Comparison of ENCODE assay signal across 29 cellular contexts in the genomic region with DNA sequence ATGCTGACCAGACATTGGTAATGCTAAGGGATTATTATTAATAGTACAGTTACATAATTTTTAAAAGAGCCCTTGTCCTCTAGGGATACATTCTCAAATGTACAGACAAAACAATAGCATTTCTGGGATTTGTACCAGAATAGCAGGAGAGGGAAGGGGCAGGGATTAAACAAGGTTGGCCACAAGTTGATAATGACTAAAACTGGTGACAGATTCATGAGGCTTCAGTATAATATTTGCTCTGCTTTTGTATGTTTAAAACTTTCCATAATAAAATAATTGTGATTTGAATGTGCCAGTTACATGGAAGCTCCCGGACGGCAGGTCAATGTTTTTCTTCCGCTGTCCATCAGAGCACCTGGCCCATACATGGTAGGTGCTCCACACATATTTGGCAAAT.
"Had no signal": no experiment of that assay in that cellular context is flagged by ENCODE, and none has a peak within 500 bp of the region (broad histone marks: within the 10 kb centered on the region; RNA-seq: fewer than 3 reads in every experiment).

No MANE protein-coding gene starts in this region.

- H3K9me3 Mint-ChIP-seq: endodermal cell; stimulated activated memory B cell treated with anti-CD40 and anti-IgM and Interleukin-4, amounts not matched to agents 10 μg/mL and 1 μg/mL and 100 μg/mL, for 72 hours had no signal

- DNase-seq: cerebellar nuclear complex; cortex of kidney; dorsolateral prefrontal cortex; effector CD4-positive, alpha-beta T cell; foreskin melanocyte; hypothalamus; immature natural killer cell; islet precursor cell; kidney glomerular epithelial cell; left ventricle myocardium superior; lower lobe of right lung; mucosa of descending colon; naive thymus-derived CD4-positive, alpha-beta T cell; occipital lobe; ovary; posterior cingulate gyrus; psoas muscle; spleen; stimulated activated CD4-positive, alpha-beta T cell treated with anti-CD3 and anti-CD28 coated beads, Interleukin-4, amount 100 ng/mL, for 4 hours; stimulated activated naive CD8-positive, alpha-beta T cell treated with anti-CD3 and anti-CD28 coated beads, Interleukin-15, Interleukin-2, amounts not matched to agents 100 U/mL and 50 U/mL, for 24 hours; upper lobe of left lung had no signal

- H3K27me3 ChIP-seq: dorsolateral prefrontal cortex, esophagus muscularis mucosa, ovary, sigmoid colon, tibial nerve, upper lobe of left lung had no signal

- H3K4me3 ChIP-seq: dorsolateral prefrontal cortex, esophagus muscularis mucosa, lower lobe of right lung, mucosa of descending colon, ovary, psoas muscle, sigmoid colon, skin epidermis, spleen, thoracic aorta, tibial nerve, upper lobe of left lung had no signal

- H3K36me3 ChIP-seq: esophagus muscularis mucosa, lower lobe of right lung, ovary, sigmoid colon, spleen, thoracic aorta, tibial nerve, upper lobe of left lung had no signal

- H3K36me3 Mint-ChIP-seq: immature natural killer cell; naive thymus-derived CD4-positive, alpha-beta T cell; stimulated activated memory B cell treated with anti-CD40 and anti-IgM and Interleukin-4, amounts not matched to agents 10 μg/mL and 1 μg/mL and 100 μg/mL, for 72 hours had no signal

- ATAC-seq: left ventricle myocardium superior; lower lobe of right lung; mucosa of descending colon; naive thymus-derived CD4-positive, alpha-beta T cell; psoas muscle; right cardiac atrium; stimulated activated memory B cell treated with anti-CD40 and anti-IgM and Interleukin-4, amounts not matched to agents 10 μg/mL and 1 μg/mL and 100 μg/mL, for 72 hours; stimulated activated naive CD8-positive, alpha-beta T cell treated with anti-CD3 and anti-CD28 coated beads, Interleukin-15, Interleukin-2, amounts not matched to agents 100 U/mL and 50 U/mL, for 24 hours had no signal

- H3K9me3 ChIP-seq: esophagus muscularis mucosa, lower lobe of right lung, mucosa of descending colon, ovary, psoas muscle, sigmoid colon, spleen, thoracic aorta, tibial nerve, upper lobe of left lung had no signal

- H3K4me3 Mint-ChIP-seq: endodermal cell; immature natural killer cell; naive thymus-derived CD4-positive, alpha-beta T cell; stimulated activated memory B cell treated with anti-CD40 and anti-IgM and Interleukin-4, amounts not matched to agents 10 μg/mL and 1 μg/mL and 100 μg/mL, for 72 hours had no signal

- H3K27ac Mint-ChIP-seq: endodermal cell; immature natural killer cell; naive thymus-derived CD4-positive, alpha-beta T cell; stimulated activated memory B cell treated with anti-CD40 and anti-IgM and Interleukin-4, amounts not matched to agents 10 μg/mL and 1 μg/mL and 100 μg/mL, for 72 hours had no signal

- H3K4me1 Mint-ChIP-seq: immature natural killer cell; naive thymus-derived CD4-positive, alpha-beta T cell; stimulated activated memory B cell treated with anti-CD40 and anti-IgM and Interleukin-4, amounts not matched to agents 10 μg/mL and 1 μg/mL and 100 μg/mL, for 72 hours had no signal

- H3K27ac ChIP-seq: esophagus muscularis mucosa, lower lobe of right lung, ovary, psoas muscle, sigmoid colon, skin epidermis, thoracic aorta, upper lobe of left lung had no signal

- H3K4me1 ChIP-seq: lower lobe of right lung, psoas muscle, upper lobe of left lung had no signal
